Comparison of ENCODE assay signal across 21 cellular contexts in genomic region chr13:111255228-111255790, GRCh38.
"Had no signal": no experiment of that assay in that cellular context is flagged by ENCODE, and none has a peak within 500 bp of the region (broad histone marks: within the 10 kb centered on the region; RNA-seq: fewer than 3 reads in every experiment).

No MANE protein-coding gene starts in this region.

- H3K4me1 Mint-ChIP-seq: nephron progenitor cell had no signal

- H3K27ac ChIP-seq: epithelial cell of prostate, prostate gland, sigmoid colon, skin epidermis, spleen, thoracic aorta, tibial nerve, upper lobe of left lung had no signal

- H3K9me3 ChIP-seq: prostate gland, sigmoid colon, thoracic aorta, upper lobe of left lung had no signal

- H3K4me3 Mint-ChIP-seq: effector memory CD8-positive, alpha-beta T cell; naive thymus-derived CD8-positive, alpha-beta T cell; nephron progenitor cell; stimulated activated memory B cell treated with anti-CD40 and anti-IgM and Interleukin-4, amounts not matched to agents 10 μg/mL and 1 μg/mL and 100 μg/mL, for 72 hours; stimulated activated naive CD8-positive, alpha-beta T cell treated with anti-CD3 and anti-CD28 coated beads, Interleukin-15, Interleukin-2, amounts not matched to agents 100 ng/mL and 50 ng/mL, for 24 hours had no signal

- H3K27me3 Mint-ChIP-seq: effector memory CD8-positive, alpha-beta T cell; naive thymus-derived CD8-positive, alpha-beta T cell; stimulated activated memory B cell treated with anti-CD40 and anti-IgM and Interleukin-4, amounts not matched to agents 10 μg/mL and 1 μg/mL and 100 μg/mL, for 72 hours; stimulated activated naive CD8-positive, alpha-beta T cell treated with anti-CD3 and anti-CD28 coated beads, Interleukin-15, Interleukin-2, amounts not matched to agents 100 ng/mL and 50 ng/mL, for 24 hours had no signal

- H3K27ac Mint-ChIP-seq: effector memory CD8-positive, alpha-beta T cell; nephron progenitor cell; stimulated activated memory B cell treated with anti-CD40 and anti-IgM and Interleukin-4, amounts not matched to agents 10 μg/mL and 1 μg/mL and 100 μg/mL, for 72 hours; stimulated activated naive CD8-positive, alpha-beta T cell treated with anti-CD3 and anti-CD28 coated beads, Interleukin-15, Interleukin-2, amounts not matched to agents 100 ng/mL and 50 ng/mL, for 24 hours had no signal

- H3K4me3 ChIP-seq: prostate gland, sigmoid colon, skin epidermis, spleen, thoracic aorta, tibial nerve, upper lobe of left lung had no signal

- H3K36me3 ChIP-seq: prostate gland had no signal

- H3K4me1 ChIP-seq: prostate gland, sigmoid colon, upper lobe of left lung had no signal

- ATAC-seq: effector memory CD8-positive, alpha-beta T cell; esophagus mucosa; left lobe of liver; naive thymus-derived CD8-positive, alpha-beta T cell; right cardiac atrium; stimulated activated memory B cell treated with anti-CD40 and anti-IgM and Interleukin-4, amounts not matched to agents 10 μg/mL and 1 μg/mL and 100 μg/mL, for 72 hours had no signal

- H3K27me3 ChIP-seq: sigmoid colon, spleen, tibial nerve, upper lobe of left lung had no signal

- DNase-seq: cortex of kidney; effector memory CD8-positive, alpha-beta T cell; foreskin melanocyte; kidney; mammary epithelial cell; naive thymus-derived CD8-positive, alpha-beta T cell; nephron progenitor cell; right cardiac atrium; sigmoid colon; spleen; stimulated activated CD4-positive, alpha-beta T cell treated with anti-CD3 and anti-CD28 coated beads, Interleukin-4, amount 100 ng/mL, for 4 hours; upper lobe of left lung had no signal
